2 cellular contexts compared by ENCODE assay signal in genomic region chr1:19342077-19342775, GRCh38.
TF ChIP-seq lines count a peak whose summit lies in the region.

No MANE protein-coding gene starts in this region.

TF ChIP-seq in SK-N-SH, 30 proteins besides CTCF, POLR2A, EP300 and RAD21 (continued from another document):
- TF ChIP-seq REST (IDR thresholded peaks at IDR 0.05; ENCODE audit: low read depth, low read length) (no peak), SMC3 (IDR thresholded peaks at IDR 0.05; ENCODE audit: low read depth, low read length) (no peak), GABPA (IDR thresholded peaks at IDR 0.05; ENCODE audit: low read depth) (no peak), IRF3 (IDR thresholded peaks at IDR 0.05; ENCODE audit: low read depth, low read length) (no peak), CHD2 (IDR thresholded peaks at IDR 0.05; ENCODE audit: low read length, partially characterized antibody) (no peak), USF2 (IDR thresholded peaks at IDR 0.05; ENCODE audit: borderline replicate concordance, low read depth, low read length) (no peak), FOXJ3 (CRISPR knock-in tag; IDR thresholded peaks at IDR 0.05) (no peak), MXI1 (IDR thresholded peaks at IDR 0.05; ENCODE audit: low read depth, low read length) (no peak), RCOR1 (IDR thresholded peaks at IDR 0.05; ENCODE audit: low read length) (no peak), RFX5 (IDR thresholded peaks at IDR 0.05; ENCODE audit: low read length) (no peak), JUND (IDR thresholded peaks at IDR 0.05) (no peak), FOSL2 (IDR thresholded peaks at IDR 0.05; ENCODE audit: borderline replicate concordance, low read depth) (no peak), ELF1 (IDR thresholded peaks at IDR 0.05) (no peak), USF1 (IDR thresholded peaks at IDR 0.05; ENCODE audit: borderline replicate concordance, low read depth) (no peak), RXRA (IDR thresholded peaks at IDR 0.05; ENCODE audit: borderline replicate concordance, low read depth) (no peak)

TF ChIP-seq in SK-N-SH treated with all-trans-retinoic acid at 6 μM for 48 hours, 23 proteins besides CTCF, POLR2A, EP300 and RAD21 (continued from another document):
- TF ChIP-seq POU6F1 (CRISPR knock-in tag; IDR thresholded peaks at IDR 0.05; ENCODE audit: borderline replicate concordance, low read depth) (no peak), TCF4 (CRISPR knock-in tag; IDR thresholded peaks at IDR 0.05; ENCODE audit: borderline replicate concordance) (no peak), ZFP30 (CRISPR knock-in tag; IDR thresholded peaks at IDR 0.05) (no peak), ZFP3 (CRISPR knock-in tag; IDR thresholded peaks at IDR 0.05) (no peak), SNAI2 (CRISPR knock-in tag; IDR thresholded peaks at IDR 0.05) (no peak), ISL1 (CRISPR knock-in tag; IDR thresholded peaks at IDR 0.05) (no peak), ZNF565 (CRISPR knock-in tag; conservative IDR thresholded peaks at IDR 0.05; ENCODE audit: low read depth) (no peak)
